Comparison of ENCODE assay signal across 16 cellular contexts in the genomic region with DNA sequence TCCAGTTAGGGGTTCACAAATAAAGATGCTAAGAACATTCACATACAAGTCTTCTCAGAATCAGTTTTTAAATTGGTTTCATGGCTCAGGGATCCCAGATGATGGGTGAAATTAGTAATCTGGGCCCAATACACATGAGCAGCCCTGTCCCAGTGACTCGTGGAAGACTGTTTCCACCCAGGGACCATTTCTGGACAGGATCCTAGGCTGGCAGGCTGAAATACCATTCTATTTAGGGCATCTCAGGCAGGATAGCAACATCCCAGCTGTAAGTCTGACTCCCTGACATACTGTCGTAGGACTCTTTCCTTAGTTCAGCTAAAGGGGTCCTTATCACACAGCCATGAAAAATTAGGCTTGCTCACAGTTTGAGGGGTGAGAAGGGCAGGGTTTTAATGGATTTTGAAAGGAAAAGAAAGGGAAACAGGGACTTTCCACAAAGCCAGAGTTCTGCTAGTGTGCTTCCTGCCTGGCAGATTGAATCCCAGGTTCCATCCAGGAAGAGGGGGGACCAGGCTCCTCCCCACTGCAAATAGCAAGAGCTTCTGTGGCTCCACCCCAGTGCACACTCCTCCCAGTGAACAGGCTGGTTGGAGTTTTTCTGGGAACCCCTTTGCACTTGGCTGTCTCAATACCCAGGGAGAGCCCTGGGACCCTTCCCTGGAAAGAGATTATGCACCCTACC. TPM values are rescaled to one million over a fixed set of nuclear protein-coding genes. Genes with fewer than 3 reads are reported as not detected.
A peak's percentile ranks its signal among the peaks of the same experiment; 100 is the strongest.
DNase-seq lines count a peak whose midpoint lies in the region; ATAC-seq and TF ChIP-seq lines count a peak whose summit lies in the region.
"Had no signal": no experiment of that assay in that cellular context is flagged by ENCODE, and none has a peak within 500 bp of the region (broad histone marks: within the 10 kb centered on the region; RNA-seq: fewer than 3 reads in every experiment).

No MANE protein-coding gene starts in this region.

- no peaks in the 10 kb centered on the region for H3K36me3 Mint-ChIP-seq in HFFc6 (ENCODE audit: low read depth)
- H3K36me3 Mint-ChIP-seq: CD4-positive, alpha-beta memory T cell; stimulated activated memory B cell treated with anti-CD40 and anti-IgM and Interleukin-4, amounts not matched to agents 10 μg/mL and 1 μg/mL and 100 μg/mL, for 72 hours had no signal

- no peak overlapping the region for H3K23ac ChIP-seq in mesendoderm (ENCODE audit: low read length)

- H3K27me3 Mint-ChIP-seq in HFFc6 (ENCODE audit: insufficient read depth) = peaks cover 6% of the 10 kb centered on the region

- H3K18ac ChIP-seq in mesendoderm (ENCODE audit: low read length) = no peak overlapping the region

- no peak overlapping the region for H2BK5ac ChIP-seq in mesendoderm (ENCODE audit: low read length)

- no peak overlapping the region for H4K5ac ChIP-seq in mesendoderm (ENCODE audit: low read length)

- H3K27ac Mint-ChIP-seq in HFFc6 = no peak overlapping the region
- H3K27ac Mint-ChIP-seq: activated CD8-positive, alpha-beta T cell treated with anti-CD3 and anti-CD28 coated beads, Interleukin-2, amount 10 ng/mL, durations not matched to agents 7 days and 5 days; stimulated activated memory B cell treated with anti-CD40 and anti-IgM and Interleukin-4, amounts not matched to agents 10 μg/mL and 1 μg/mL and 100 μg/mL, for 72 hours had no signal

- intact Hi-C loops in mucosa of descending colon (cut with DNase I, micrococcal nuclease) = no loop called here

- H3K4me1 ChIP-seq in foreskin keratinocyte (peaks cover 8% of the 10 kb centered on the region), mucosa of descending colon (ENCODE audit: low read depth) (no peaks in the 10 kb centered on the region), mesendoderm (ENCODE audit: control insufficient read depth, low read depth, low read length) (peaks cover 8% of the 10 kb centered on the region)

- H3K4me1 Mint-ChIP-seq in HFFc6 (ENCODE audit: low read depth) = no peaks in the 10 kb centered on the region
- H3K4me1 Mint-ChIP-seq: CD4-positive, alpha-beta memory T cell; stimulated activated memory B cell treated with anti-CD40 and anti-IgM and Interleukin-4, amounts not matched to agents 10 μg/mL and 1 μg/mL and 100 μg/mL, for 72 hours had no signal

- ATAC-seq in foreskin keratinocyte = peak; percentile 55
- ATAC-seq in mucosa of descending colon = peak; percentile 33
- ATAC-seq in HG03196 (IDR thresholded peaks at IDR 0.05; ENCODE audit: unreplicated experiment) = no peak
- ATAC-seq: activated CD8-positive, alpha-beta T cell treated with anti-CD3 and anti-CD28 coated beads, Interleukin-2, amount 10 ng/mL, durations not matched to agents 7 days and 5 days; stimulated activated memory B cell treated with anti-CD40 and anti-IgM and Interleukin-4, amounts not matched to agents 10 μg/mL and 1 μg/mL and 100 μg/mL, for 72 hours had no signal

- no peaks in the 10 kb centered on the region for H3K79me1 ChIP-seq in mesendoderm (ENCODE audit: low read length)

- H3K27ac ChIP-seq in SK-N-MC (peak overlapping the region; percentile 91), foreskin keratinocyte (no peak overlapping the region), mesendoderm (ENCODE audit: low read depth, low read length) (no peak overlapping the region)

- H3K9ac ChIP-seq in SK-N-MC (ENCODE audit: insufficient read length) (peak overlapping the region; percentile 41), mesendoderm (ENCODE audit: low read length) (no peak overlapping the region)

- H3K9me3 ChIP-seq in SK-N-MC (ENCODE audit: low read depth, low read length) (no peaks in the 10 kb centered on the region), mucosa of descending colon (no peaks in the 10 kb centered on the region)

- H4K8ac ChIP-seq in mesendoderm (ENCODE audit: low read depth, low read length) = no peak overlapping the region

- H3K56ac ChIP-seq in mesendoderm (ENCODE audit: low read length) = no peak overlapping the region

- no CpG with 5 or more reads among the region's 2 CpGs for WGBS in mesendoderm (ENCODE audit: extremely low coverage, insufficient coverage, low lambda C conversion rate)

- DNase-seq in A172 (ENCODE audit: low spot score) (peak; percentile 18), SK-N-MC (ENCODE audit: low read depth, low spot score) (no peak), foreskin keratinocyte (peak in 1 of 2 donors; percentile 13), mucosa of descending colon (no peak), mesendoderm (no peak), HFFc6 (no peak), MV-4-11 (lab: John Stamatoyannopoulos, UW) (no peak)
- DNase-seq: activated CD8-positive, alpha-beta T cell treated with anti-CD3 and anti-CD28 coated beads, Interleukin-2, amount 10 ng/mL, durations not matched to agents 7 days and 5 days; CD4-positive, alpha-beta memory T cell; H7; hypothalamus; NCI-H69 had no signal

- H3K27me3 ChIP-seq in foreskin keratinocyte (no peaks in the 10 kb centered on the region), mesendoderm (ENCODE audit: insufficient read depth, low read length, poor library complexity) (no peaks in the 10 kb centered on the region)

- H3K4ac ChIP-seq in mesendoderm (ENCODE audit: low read depth, low read length) = no peak overlapping the region

- H2BK15ac ChIP-seq in mesendoderm (replicated peaks; ENCODE audit: low read depth) = no peak overlapping the region

- H2BK120ac ChIP-seq in mesendoderm (ENCODE audit: low read depth, low read length) = no peak overlapping the region

- H3K4me2 ChIP-seq in mesendoderm (ENCODE audit: low read length) = no peak overlapping the region
- H3K4me2 ChIP-seq: smooth muscle cell had no signal

- TF ChIP-seq CTCF in foreskin keratinocyte (conservative IDR thresholded peaks at IDR 0.05) (no peak), mucosa of descending colon (IDR thresholded peaks at IDR 0.05) (no peak), HFFc6 (IDR thresholded peaks at IDR 0.05) (no peak)

- no peak overlapping the region for H3K4me3 Mint-ChIP-seq in HFFc6
- H3K4me3 Mint-ChIP-seq: activated CD8-positive, alpha-beta T cell treated with anti-CD3 and anti-CD28 coated beads, Interleukin-2, amount 10 ng/mL, durations not matched to agents 7 days and 5 days; CD4-positive, alpha-beta memory T cell; stimulated activated memory B cell treated with anti-CD40 and anti-IgM and Interleukin-4, amounts not matched to agents 10 μg/mL and 1 μg/mL and 100 μg/mL, for 72 hours had no signal

- H3K4me3 ChIP-seq in SK-N-MC = 0 out of 2 replicates have a peak overlapping the region, but pooled peaks have one; percentile 12
- no peak overlapping the region for H3K4me3 ChIP-seq in mucosa of descending colon
- no peak overlapping the region for H3K4me3 ChIP-seq in mesendoderm (ENCODE audit: low read length)
- H3K4me3 ChIP-seq: smooth muscle cell had no signal

- no peaks in the 10 kb centered on the region for H3K79me2 ChIP-seq in mesendoderm (ENCODE audit: control insufficient read depth, insufficient read depth, low read length)

- H3K36me3 ChIP-seq in SK-N-MC (ENCODE audit: insufficient read depth, low read length) (no peaks in the 10 kb centered on the region), mucosa of descending colon (ENCODE audit: low read depth) (no peaks in the 10 kb centered on the region), mesendoderm (ENCODE audit: control insufficient read depth, insufficient read depth, low read length) (no peaks in the 10 kb centered on the region)

- H2AK5ac ChIP-seq in mesendoderm (ENCODE audit: low read length) = no peak overlapping the region

- H3K9me3 Mint-ChIP-seq in HFFc6 = no peaks in the 10 kb centered on the region

RNA-seq across cellular contexts. Expression of gene LYZL4, which starts 41.3 kb away (rescaled TPM):
- total RNA-seq in A172 (2014; rRNA removed; shearing (Covaris generic)) = not detected in 2 replicates
- total RNA-seq in foreskin keratinocyte (not detected in 2 replicates), mucosa of descending colon (not detected)
- polyA plus RNA-seq in foreskin keratinocyte = not detected in 2 replicates
- not detected for polyA plus RNA-seq in mesendoderm (2013, experiment 1 of 2)
- not detected for polyA plus RNA-seq in mesendoderm (2013, experiment 2 of 2)
- not detected for total RNA-seq in HFFc6 (2021; fragmentation: NEBNext Ultra II Directional; extraction: Animal tissue kit (Norgen Biotek cat#: 25700))
- total RNA-seq: activated CD8-positive, alpha-beta T cell treated with anti-CD3 and anti-CD28 coated beads, Interleukin-2, amount 10 ng/mL, durations not matched to agents 7 days and 5 days; CD4-positive, alpha-beta memory T cell; H7; smooth muscle cell had no signal
- polyA plus RNA-seq: CD4-positive, alpha-beta memory T cell; esophagus; smooth muscle cell had no signal

RNA-seq across cellular contexts. Expression of gene VIPR1, which starts 50.8 kb away (rescaled TPM):
- total RNA-seq in A172 (2014; rRNA removed; shearing (Covaris generic)) = not detected in 2 replicates
- total RNA-seq in foreskin keratinocyte (2.8 and 3.2 TPM in 2 replicates), mucosa of descending colon (100 to 1,000 TPM in 2 of 3 donors, 10 to 100 TPM in 1; 68.9 to 202 (median 148) TPM)
- polyA plus RNA-seq in foreskin keratinocyte = 1.9 and 2.3 TPM in 2 replicates
- polyA plus RNA-seq in mesendoderm (2013, experiment 1 of 2) = 2.8 TPM
- polyA plus RNA-seq in mesendoderm (2013, experiment 2 of 2) = 2.9 TPM
- total RNA-seq in HFFc6 (2021; fragmentation: NEBNext Ultra II Directional; extraction: Animal tissue kit (Norgen Biotek cat#: 25700)) = not detected

Comparison
In these comparisons a context has a peak if more than half of its experiments do, and no peak if none do; other contexts are left out.
1. RNA of gene VIPR1, which starts 50.8 kb away (total RNA-seq): 68.9 to 202 TPM in mucosa of descending colon; 2.8 to 3.2 TPM in foreskin keratinocyte, not detected in A172 and not detected in HFFc6; every median in the first group is over 10 times any median in the second.